Comparison of ENCODE assay signal across 8 cellular contexts in the genomic region with DNA sequence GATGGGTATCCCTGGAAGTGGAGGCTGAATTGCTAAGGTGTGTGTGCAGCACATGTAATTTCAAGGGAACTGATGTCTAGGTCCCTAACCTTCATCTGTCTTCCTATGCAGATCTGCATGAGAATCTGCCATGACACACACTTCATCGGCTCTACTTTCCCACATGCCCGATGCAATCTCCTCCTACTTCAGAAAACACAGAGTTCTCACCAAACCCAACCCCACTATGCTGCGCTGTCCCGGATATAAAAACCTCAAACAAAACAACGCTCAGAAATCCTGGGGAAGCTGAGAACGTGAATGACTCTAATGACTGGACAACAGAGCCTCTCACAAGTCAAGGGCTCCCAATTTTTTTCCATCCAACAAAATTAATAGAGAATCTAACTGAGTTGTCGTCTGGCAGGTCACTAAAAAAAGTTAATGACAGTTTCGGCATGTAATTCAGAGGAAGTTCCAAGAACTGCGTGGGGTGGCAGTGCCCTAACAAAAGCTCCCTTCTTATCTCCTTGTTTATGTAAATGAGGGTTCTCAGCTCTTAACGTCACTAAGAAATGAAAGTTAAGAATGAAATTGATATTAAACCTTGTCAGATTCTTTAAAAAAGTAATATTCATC. TPM values are rescaled to one million over a fixed set of nuclear protein-coding genes. Genes with fewer than 3 reads are reported as not detected.
DNase-seq lines count a peak whose midpoint lies in the region; ATAC-seq lines count a peak whose summit lies in the region.

No MANE protein-coding gene starts in this region.

- ATAC-seq in GM18517 (IDR thresholded peaks at IDR 0.05; ENCODE audit: unreplicated experiment): peak; percentile 55
- ATAC-seq in GM18511 (IDR thresholded peaks at IDR 0.05; ENCODE audit: unreplicated experiment): no peak
- ATAC-seq in left lobe of liver: no peak

- DNase-seq in HT1080 (ENCODE audit: low read depth) (peak; percentile 90), amniotic epithelial cell (ENCODE audit: low read depth) (peak; percentile 87), pons (ENCODE audit: low spot score) (peak; percentile 44), iPS-NIHi7 (ENCODE audit: extremely low spot score) (no peak), left lobe of liver (ENCODE audit: low spot score) (no peak), cortex of kidney (lab: John Stamatoyannopoulos, UW) (no peak)

RNA-seq across cellular contexts. Expression of a gene that starts 39.0 kb away (rescaled TPM):
- total RNA-seq in HT1080 (2014; rRNA removed; shearing (Covaris generic)): 23.4 and 26.0 TPM in 2 replicates
- polyA plus RNA-seq in HT1080 (2015; cell fraction: cytosol; rRNA removed): 19.5 and 22.6 TPM in 2 replicates
- polyA plus RNA-seq in HT1080 (2015; cell fraction: nucleus; rRNA removed): 26.3 and 29.2 TPM in 2 replicates
- 14.2 TPM for total RNA-seq in left lobe of liver

Comparison
In these comparisons a context has a peak if more than half of its experiments do, and no peak if none do; other contexts are left out.
1. DNase-seq: peak in HT1080 (single experiment), amniotic epithelial cell (single experiment) and pons (single experiment); none in iPS-NIHi7 (single experiment), left lobe of liver (single experiment) and cortex of kidney (single experiment).